ENCODE assay signal across 11 cellular contexts in the genomic region with DNA sequence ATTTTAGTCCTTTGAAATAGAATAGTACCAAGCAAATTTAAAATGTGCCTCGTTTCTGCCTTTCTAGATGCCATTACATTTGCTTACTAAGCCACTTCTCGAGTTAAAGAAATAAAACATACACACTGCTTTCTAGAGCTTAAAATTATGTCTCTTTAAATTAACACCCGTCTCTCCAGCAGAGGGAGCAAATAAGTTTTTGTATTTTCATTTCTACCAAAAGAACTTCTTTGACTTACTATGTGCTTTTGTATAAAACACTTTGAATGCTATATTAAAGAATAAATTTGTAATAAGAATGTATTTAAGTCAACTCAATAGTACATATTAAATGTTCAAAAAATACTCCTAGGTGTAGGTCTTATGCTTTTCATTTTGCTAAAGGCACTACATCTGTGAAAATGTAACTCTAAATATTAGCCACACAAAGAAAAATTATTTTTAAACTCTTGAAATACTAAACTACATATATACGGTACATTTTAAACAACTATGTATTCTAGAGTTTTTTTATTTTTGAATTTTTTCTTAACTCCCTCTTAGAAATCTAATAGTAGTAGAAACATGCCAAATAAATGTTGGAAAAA.
A peak's percentile ranks its signal among the peaks of the same experiment; 100 is the strongest.
DNase-seq lines count a peak whose midpoint lies in the region; ATAC-seq and TF ChIP-seq lines count a peak whose summit lies in the region.
"Had no signal": no experiment of that assay in that cellular context is flagged by ENCODE, and none has a peak within 500 bp of the region (broad histone marks: within the 10 kb centered on the region; RNA-seq: fewer than 3 reads in every experiment).

No MANE protein-coding gene starts in this region.

- no peaks in the 10 kb centered on the region for H3K4me1 Mint-ChIP-seq in MCF 10A (ENCODE audit: insufficient read depth, unreplicated experiment)

- H2AFZ ChIP-seq in OCI-LY3 (ENCODE audit: low read depth, low read length): peak overlapping the region; percentile 12; the same call in 1 of the 2 replicates

- ATAC-seq in left lung: no peak
- no peak for ATAC-seq in GM21381 (IDR thresholded peaks at IDR 0.05; ENCODE audit: unreplicated experiment)
- no peak for ATAC-seq in HG03521 (IDR thresholded peaks at IDR 0.05; ENCODE audit: unreplicated experiment)
- ATAC-seq: activated T-cell treated with anti-CD3 and anti-CD28 coated beads, Interleukin-2, amount 50 U/mL, for 4 hours; right cardiac atrium had no signal

- no TSS peak for BruUV-seq in MCF 10A (replicated peaks; lab: Mats Ljungman, UMichigan)

- H3K79me2 ChIP-seq in OCI-LY3 (ENCODE audit: low read length): no peaks in the 10 kb centered on the region

- H3K27ac ChIP-seq in breast epithelium (no peak overlapping the region), OCI-LY3 (ENCODE audit: low read length) (no peak overlapping the region), thyroid gland (no peak overlapping the region), left lung (no peak overlapping the region)

- no peak overlapping the region for H3K27ac Mint-ChIP-seq in MCF 10A (ENCODE audit: low read depth, unreplicated experiment)

- no peaks in the 10 kb centered on the region for H3K9me3 ChIP-seq in breast epithelium
- no peaks in the 10 kb centered on the region for H3K9me3 ChIP-seq in OCI-LY3 (ENCODE audit: insufficient read depth, low read length)
- no peaks in the 10 kb centered on the region for H3K9me3 ChIP-seq in thyroid gland
- H3K9me3 ChIP-seq in left lung: no peaks in the 10 kb centered on the region

- H3K36me3 ChIP-seq in breast epithelium (no peaks in the 10 kb centered on the region), OCI-LY3 (replicated peaks; ENCODE audit: low read depth, low read length) (no peaks in the 10 kb centered on the region), thyroid gland (no peaks in the 10 kb centered on the region), left lung (no peaks in the 10 kb centered on the region)

- peaks cover 60% of the 10 kb centered on the region for H3K27me3 Mint-ChIP-seq in MCF 10A (ENCODE audit: insufficient read depth, unreplicated experiment)

- H3K9me3 Mint-ChIP-seq in MCF 10A (ENCODE audit: unreplicated experiment): no peaks in the 10 kb centered on the region
- H3K9me3 Mint-ChIP-seq: activated T-cell treated with anti-CD3 and anti-CD28 coated beads, Interleukin-2, amount 50 U/mL, for 4 hours had no signal

- DNase-seq in MCF 10A (ENCODE audit: unreplicated experiment) (peak; percentile 36), breast epithelium (ENCODE audit: low spot score in 2 of 2) (no peak), epithelial cell of esophagus (ENCODE audit: low read depth) (peak; percentile 17), thyroid gland (no peak), left lung (no peak)
- DNase-seq: activated T-cell treated with anti-CD3 and anti-CD28 coated beads, Interleukin-2, amount 50 U/mL, for 4 hours; NCI-H345; right cardiac atrium had no signal

- no peak overlapping the region; the same call in 1 of the 2 replicates for H3K9ac ChIP-seq in OCI-LY3 (ENCODE audit: low read length)

- WGBS in thyroid gland, 2 donors: 27% methylated on average over 4 of the region's 4 CpGs

- TF ChIP-seq CTCF in MCF 10A (IDR thresholded peaks at IDR 0.05; ENCODE audit: unreplicated experiment) (peak; percentile 17), breast epithelium (IDR thresholded peaks at IDR 0.05) (no peak), OCI-LY3 (IDR thresholded peaks at IDR 0.05; ENCODE audit: low read depth, low read length) (peak; percentile 71), epithelial cell of esophagus (IDR thresholded peaks at IDR 0.05; ENCODE audit: insufficient read depth, low read depth, low read length, missing control alignments) (peak; percentile 32), thyroid gland (IDR thresholded peaks at IDR 0.05) (peak in 4 of 6 experiments; percentile 17 to 42 (median 26)), left lung (IDR thresholded peaks at IDR 0.05) (peak in 1 of 2 donors; percentile 24)

- POLR2A ChIA-PET in MCF 10A (lab: Yijun Ruan, JAX): no interaction called here

- H3K27me3 ChIP-seq in breast epithelium (no peaks in the 10 kb centered on the region), OCI-LY3 (ENCODE audit: low read depth, low read length) (no peaks in the 10 kb centered on the region), thyroid gland (no peaks in the 10 kb centered on the region), left lung (no peaks in the 10 kb centered on the region)

- TF ChIP-seq POLR2A in breast epithelium (IDR thresholded peaks at IDR 0.05) (no peak), thyroid gland (IDR thresholded peaks at IDR 0.05) (no peak)

- H4K20me1 ChIP-seq in OCI-LY3 (ENCODE audit: insufficient read depth, low read length): no peaks in the 10 kb centered on the region

- no peaks in the 10 kb centered on the region for H3K4me1 ChIP-seq in breast epithelium
- no peaks in the 10 kb centered on the region for H3K4me1 ChIP-seq in OCI-LY3 (ENCODE audit: low read length)
- H3K4me1 ChIP-seq in thyroid gland: no peaks in the 10 kb centered on the region
- H3K4me1 ChIP-seq in left lung: no peaks in the 10 kb centered on the region

- H3K4me2 ChIP-seq in OCI-LY3 (ENCODE audit: low read length): peak overlapping the region; percentile 34

- intact Hi-C loops in MCF 10A (cut with micrococcal nuclease): loop anchor here (1.0 to 2.0 kb wide), 2 partner anchors 107 to 169 kb away; no protein-coding TSS in a partner anchor
- intact Hi-C loops in breast epithelium (cut with DNase I; ENCODE audit: low total_unique reads): no loop called here
- intact Hi-C loops in thyroid gland (cut with DNase I): no loop called here
- intact Hi-C loops in left lung (cut with DNase I): no loop called here

- CTCF ChIA-PET in MCF 10A (lab: Yijun Ruan, JAX): interaction anchor here (0.7 to 2.2 kb wide), 10 partner anchors 12 to 1018 kb away, joined by 3 to 16 read pairs (median 4); no protein-coding TSS in a partner anchor

- H3K4me3 ChIP-seq in breast epithelium (no peak overlapping the region), OCI-LY3 (ENCODE audit: low read length) (0 out of 2 replicates have a peak overlapping the region, but pooled peaks have one; percentile 14), epithelial cell of esophagus (ENCODE audit: low read length) (no peak overlapping the region), thyroid gland (replicated peaks in 1 of 3) (no peak overlapping the region), left lung (no peak overlapping the region)

- H3K36me3 Mint-ChIP-seq in MCF 10A (ENCODE audit: insufficient read depth, unreplicated experiment): no peaks in the 10 kb centered on the region

- no peak overlapping the region for H3K4me3 Mint-ChIP-seq in MCF 10A (ENCODE audit: unreplicated experiment)
- H3K4me3 Mint-ChIP-seq: activated T-cell treated with anti-CD3 and anti-CD28 coated beads, Interleukin-2, amount 50 U/mL, for 4 hours had no signal

Comparison
In these comparisons a context has a peak if more than half of its experiments do, and no peak if none do; other contexts are left out.
1. DNase-seq: peak in MCF 10A (single experiment) and epithelial cell of esophagus (single experiment); none in breast epithelium (0 of 2), thyroid gland (0 of 2) and left lung (0 of 2).
2. CTCF ChIP-seq: peak in MCF 10A (single experiment), OCI-LY3 (single experiment), epithelial cell of esophagus (single experiment) and thyroid gland (4 of 6); none in breast epithelium (0 of 3).